1 cellular context compared by ENCODE assay signal in the genomic region with DNA sequence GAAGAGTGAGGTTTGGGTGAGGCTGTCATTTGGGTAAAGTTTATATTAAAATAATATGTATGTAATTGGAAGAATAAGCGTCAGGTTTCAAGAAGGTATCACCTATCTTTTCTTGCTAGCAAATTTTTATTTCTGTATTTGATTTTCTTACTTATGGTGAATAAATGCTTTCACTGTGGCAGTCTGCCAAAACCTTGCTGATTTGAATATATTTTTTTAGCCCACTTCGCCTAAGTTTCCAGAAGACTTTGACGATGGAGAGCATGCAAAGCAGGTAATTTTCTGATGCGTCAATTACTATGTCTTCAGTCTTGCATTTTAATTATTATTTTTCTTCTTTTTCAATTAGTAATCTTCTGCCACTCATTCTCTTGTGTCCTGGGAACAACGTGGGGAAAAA.
TF ChIP-seq lines count a peak whose summit lies in the region.

No MANE protein-coding gene starts in this region.

TF ChIP-seq in WTC11, 78 proteins besides CTCF, POLR2A, EP300 and RAD21 (continued from another document):
- TF ChIP-seq ZNF512 (CRISPR knock-in tag; IDR thresholded peaks at IDR 0.05; ENCODE audit: borderline replicate concordance) = no peak
